Comparison of ENCODE assay signal across 28 cellular contexts in the genomic region with DNA sequence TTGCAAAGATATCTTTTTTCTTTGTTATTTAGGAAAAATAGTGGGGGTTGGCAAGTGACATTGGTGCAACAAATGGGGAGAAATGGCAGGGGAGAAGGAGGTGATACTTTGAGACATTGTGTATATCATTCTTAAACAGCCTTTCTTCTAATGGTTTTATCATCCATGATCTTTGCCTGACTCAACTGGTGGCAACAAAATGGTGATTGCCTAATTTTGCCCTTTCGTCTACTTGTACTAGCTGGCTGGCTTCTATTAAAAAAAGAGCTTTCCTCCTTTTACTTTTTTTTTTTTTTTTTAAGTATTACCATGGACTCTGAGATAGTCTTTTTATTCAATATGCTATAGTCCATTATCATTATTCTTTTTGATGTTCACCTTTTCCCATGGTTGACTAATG.
"Had no signal": no experiment of that assay in that cellular context is flagged by ENCODE, and none has a peak within 500 bp of the region (broad histone marks: within the 10 kb centered on the region; RNA-seq: fewer than 3 reads in every experiment).

No MANE protein-coding gene starts in this region.

- H3K9ac ChIP-seq: neural progenitor cell, parathyroid adenoma had no signal

- DNase-seq: activated CD4-positive, alpha-beta memory T cell treated with anti-CD3 and anti-CD28 coated beads for 36 hours; activated CD4-positive, alpha-beta T cell treated with anti-CD3 and anti-CD28 coated beads for 48 hours; activated CD8-positive, alpha-beta memory T cell treated with anti-CD3 and anti-CD28 coated beads, Interleukin-2, amount 50 U/mL, for 48 hours; activated gamma-delta T cell; activated naive CD4-positive, alpha-beta T cell treated with anti-CD3 and anti-CD28 coated beads, Interleukin-2, amount 50 U/mL, for 16 hours; activated T-cell treated with anti-CD3 and anti-CD28 coated beads, Interleukin-2, amount 50 U/mL, for 24 hours; cerebellar nuclear complex; dorsolateral prefrontal cortex; effector memory CD8-positive, alpha-beta T cell; hippocampal formation; lower lobe of right lung; mesendoderm; natural killer cell; occipital lobe; stimulated activated CD4-positive, alpha-beta T cell treated with anti-CD3 and anti-CD28 coated beads, Interleukin-15, amount 100 ng/mL, for 24 hours; stimulated activated CD4-positive, alpha-beta T cell treated with anti-CD3 and anti-CD28 coated beads, Interleukin-2, amount 100 ng/mL, for 24 hours; stimulated activated naive CD4-positive, alpha-beta T cell; upper lobe of right lung had no signal

- H3K4me3 ChIP-seq: cardiac muscle cell, coronary artery, dorsolateral prefrontal cortex, gastroesophageal sphincter, lower lobe of right lung, neural progenitor cell, right atrium auricular region, suprapubic skin, tibial artery, upper lobe of right lung had no signal

- H3K27ac ChIP-seq: cardiac muscle cell, coronary artery, dorsolateral prefrontal cortex, gastroesophageal sphincter, lower lobe of right lung, neural progenitor cell, parathyroid adenoma, right atrium auricular region, suprapubic skin, tibial artery, upper lobe of right lung, VCaP had no signal

- H3K27me3 ChIP-seq: cardiac muscle cell, dorsolateral prefrontal cortex, gastroesophageal sphincter, neural progenitor cell, right atrium auricular region, suprapubic skin, tibial artery, upper lobe of right lung had no signal

- H3K9me3 ChIP-seq: gastroesophageal sphincter, lower lobe of right lung, right atrium auricular region, suprapubic skin, tibial artery, upper lobe of right lung had no signal

- ATAC-seq: activated CD4-positive, CD25-positive, alpha-beta regulatory T cell treated with anti-CD3 and anti-CD28 coated beads, Interleukin-2, amount 50 U/mL, for 24 hours; effector memory CD8-positive, alpha-beta T cell; gastroesophageal sphincter; lower lobe of right lung; natural killer cell; upper lobe of right lung had no signal

- H2AFZ ChIP-seq: neural progenitor cell, parathyroid adenoma had no signal

- H3K4me1 ChIP-seq: neural progenitor cell, parathyroid adenoma, suprapubic skin had no signal

- H3K36me3 ChIP-seq: cardiac muscle cell, neural progenitor cell, right atrium auricular region, suprapubic skin, tibial artery, upper lobe of right lung had no signal

- H3K79me2 ChIP-seq: parathyroid adenoma had no signal

- H3K4me2 ChIP-seq: neural progenitor cell had no signal
